Comparison of ENCODE assay signal across 1 cellular context in genomic region chr2:8500124-8501054, GRCh38.
TF ChIP-seq lines count a peak whose summit lies in the region.

No MANE protein-coding gene starts in this region.

TF ChIP-seq in HepG2, 621 proteins besides CTCF, POLR2A, EP300 and RAD21 (continued from another document and continues in another):
- TF ChIP-seq TBX2 (CRISPR knock-in tag; IDR thresholded peaks at IDR 0.05; ENCODE audit: borderline replicate concordance) (peak; percentile 58), SKIL (CRISPR knock-in tag; IDR thresholded peaks at IDR 0.05; ENCODE audit: borderline replicate concordance) (peak; percentile 41; the same call in 1 of the 2 replicates), IKZF1 (IDR thresholded peaks at IDR 0.05) (no peak), NFE2L1 (CRISPR knock-in tag; IDR thresholded peaks at IDR 0.05; ENCODE audit: borderline replicate concordance) (no peak), RXRB (CRISPR knock-in tag; IDR thresholded peaks at IDR 0.05; ENCODE audit: borderline replicate concordance) (peak; percentile 84), GMEB1 (CRISPR knock-in tag; IDR thresholded peaks at IDR 0.05; ENCODE audit: borderline replicate concordance) (no peak), ZNF30 (CRISPR knock-in tag; IDR thresholded peaks at IDR 0.05) (no peak), SNAI1 (CRISPR knock-in tag; IDR thresholded peaks at IDR 0.05; ENCODE audit: borderline replicate concordance) (no peak), MEIS2 (CRISPR knock-in tag; IDR thresholded peaks at IDR 0.05) (no peak), AHR (CRISPR knock-in tag; IDR thresholded peaks at IDR 0.05) (no peak), ZNF556 (CRISPR knock-in tag; IDR thresholded peaks at IDR 0.05; ENCODE audit: borderline replicate concordance) (0 out of 2 replicates have a peak, but pooled peaks have one; percentile 36), GZF1 (CRISPR knock-in tag; IDR thresholded peaks at IDR 0.05) (no peak), AHDC1 (CRISPR knock-in tag; IDR thresholded peaks at IDR 0.05; ENCODE audit: borderline replicate concordance) (peak; percentile 79; the same call in 1 of the 2 replicates), ZNF687 (CRISPR knock-in tag; IDR thresholded peaks at IDR 0.05) (no peak), ZNF484 (CRISPR knock-in tag; IDR thresholded peaks at IDR 0.05; ENCODE audit: borderline replicate concordance, low read depth) (no peak), ZNF234 (CRISPR knock-in tag; conservative IDR thresholded peaks at IDR 0.05) (no peak), DZIP1 (CRISPR knock-in tag; IDR thresholded peaks at IDR 0.05) (no peak), BATF2 (CRISPR knock-in tag; IDR thresholded peaks at IDR 0.05) (no peak), ZNF558 (CRISPR knock-in tag; IDR thresholded peaks at IDR 0.05; ENCODE audit: borderline replicate concordance) (no peak), ZHX1 (CRISPR knock-in tag; IDR thresholded peaks at IDR 0.05; ENCODE audit: low read depth) (no peak), ZIK1 (CRISPR knock-in tag; IDR thresholded peaks at IDR 0.05; ENCODE audit: borderline replicate concordance, low read depth) (no peak), ZNF652 (CRISPR knock-in tag; IDR thresholded peaks at IDR 0.05; ENCODE audit: borderline replicate concordance, low read depth) (no peak), SIN3B (IDR thresholded peaks at IDR 0.05; ENCODE audit: low read length) (no peak), RAD51 (IDR thresholded peaks at IDR 0.05; ENCODE audit: borderline replicate concordance) (no peak), TFAP4 (IDR thresholded peaks at IDR 0.05; ENCODE audit: borderline replicate concordance, low read depth) (peak; percentile 62; the same call in 1 of the 2 replicates), ZNF367 (CRISPR knock-in tag; IDR thresholded peaks at IDR 0.05; ENCODE audit: borderline replicate concordance) (no peak), FOSL2 (CRISPR knock-in tag; IDR thresholded peaks at IDR 0.05) (peak; percentile 83), ZNF598 (CRISPR knock-in tag; IDR thresholded peaks at IDR 0.05; ENCODE audit: borderline replicate concordance) (no peak), SP1 (IDR thresholded peaks at IDR 0.05) (no peak), SP1 (CRISPR knock-in tag; IDR thresholded peaks at IDR 0.05) (no peak), TRIM24 (CRISPR knock-in tag; IDR thresholded peaks at IDR 0.05) (no peak), ZNF138 (CRISPR knock-in tag; IDR thresholded peaks at IDR 0.05; ENCODE audit: low read depth) (no peak), ZNF614 (CRISPR knock-in tag; IDR thresholded peaks at IDR 0.05; ENCODE audit: borderline replicate concordance) (0 out of 2 replicates have a peak, but pooled peaks have one; percentile 51), ZSCAN12 (CRISPR knock-in tag; IDR thresholded peaks at IDR 0.05) (no peak), CHCHD3 (CRISPR knock-in tag; IDR thresholded peaks at IDR 0.05) (no peak), PAWR (CRISPR knock-in tag; IDR thresholded peaks at IDR 0.05; ENCODE audit: borderline replicate concordance) (no peak), ZNF7 (CRISPR knock-in tag; IDR thresholded peaks at IDR 0.05) (no peak), ZNF775 (CRISPR knock-in tag; IDR thresholded peaks at IDR 0.05; ENCODE audit: borderline replicate concordance) (no peak), LCORL (IDR thresholded peaks at IDR 0.05) (no peak), LCORL (CRISPR knock-in tag; IDR thresholded peaks at IDR 0.05) (peak; percentile 44), HHEX (CRISPR knock-in tag; IDR thresholded peaks at IDR 0.05) (peak; percentile 96), ZMAT5 (CRISPR knock-in tag; IDR thresholded peaks at IDR 0.05; ENCODE audit: borderline replicate concordance, low read depth) (no peak), ZMAT3 (CRISPR knock-in tag; conservative IDR thresholded peaks at IDR 0.05) (no peak), ZFP41 (CRISPR knock-in tag; IDR thresholded peaks at IDR 0.05; ENCODE audit: borderline replicate concordance) (no peak)
